ENCODE assay signal across 1 cellular context in the genomic region with DNA sequence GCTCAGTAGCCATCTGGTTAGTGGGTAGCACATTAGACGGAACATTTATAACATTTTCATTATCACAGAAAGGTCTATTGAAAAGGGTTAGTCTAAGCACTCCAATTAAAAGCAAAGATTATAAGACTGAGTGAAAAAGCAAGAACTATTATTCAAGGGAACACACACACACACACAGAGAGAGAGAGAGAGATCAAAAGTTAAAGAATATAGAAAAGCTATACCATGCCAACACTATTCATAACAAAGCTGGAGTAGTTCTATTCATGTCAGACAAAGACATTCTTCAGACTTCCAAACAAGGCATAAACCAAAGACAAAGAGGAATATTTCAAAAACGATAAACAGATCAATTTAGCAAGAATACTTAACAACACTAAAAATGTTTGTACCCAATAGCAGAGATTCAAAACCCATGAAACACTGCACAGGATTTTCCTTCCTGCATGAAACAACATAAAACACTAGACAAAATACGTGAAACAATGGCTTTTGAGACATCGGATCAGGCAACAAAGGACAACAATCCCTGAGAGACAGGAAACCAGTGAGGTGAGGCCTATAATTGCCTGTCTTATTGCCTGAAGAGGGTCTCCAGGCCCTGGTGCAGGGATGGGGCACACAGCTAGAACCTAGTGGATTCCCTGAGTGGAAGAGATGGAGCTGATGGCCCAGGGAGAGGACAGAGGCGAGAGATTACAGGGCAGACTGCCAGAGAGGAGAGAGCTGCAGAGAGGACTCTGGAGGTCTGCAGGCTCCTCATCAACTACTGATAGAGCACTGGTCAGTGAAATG.
TF ChIP-seq lines count a peak whose summit lies in the region.

No MANE protein-coding gene starts in this region.

TF ChIP-seq in H1, 55 proteins besides CTCF, POLR2A, EP300 and RAD21:
- TF ChIP-seq, protein P1, sequence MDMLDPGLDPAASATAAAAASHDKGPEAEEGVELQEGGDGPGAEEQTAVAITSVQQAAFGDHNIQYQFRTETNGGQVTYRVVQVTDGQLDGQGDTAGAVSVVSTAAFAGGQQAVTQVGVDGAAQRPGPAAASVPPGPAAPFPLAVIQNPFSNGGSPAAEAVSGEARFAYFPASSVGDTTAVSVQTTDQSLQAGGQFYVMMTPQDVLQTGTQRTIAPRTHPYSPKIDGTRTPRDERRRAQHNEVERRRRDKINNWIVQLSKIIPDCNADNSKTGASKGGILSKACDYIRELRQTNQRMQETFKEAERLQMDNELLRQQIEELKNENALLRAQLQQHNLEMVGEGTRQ (IDR thresholded peaks at IDR 0.05; ENCODE audit: low read length) = no peak
- TF ChIP-seq POLR2AphosphoS5 (IDR thresholded peaks at IDR 0.05; ENCODE audit: low read depth, low read length) (no peak), JUND (IDR thresholded peaks at IDR 0.05; ENCODE audit: low read length) (no peak), NRF1 (IDR thresholded peaks at IDR 0.05; ENCODE audit: low read depth, low read length) (no peak), GTF2F1 (IDR thresholded peaks at IDR 0.05; ENCODE audit: borderline replicate concordance, low read depth, low read length) (no peak), GABPA (IDR thresholded peaks at IDR 0.05; ENCODE audit: borderline replicate concordance, insufficient read depth, low read length) (no peak), SP2 (IDR thresholded peaks at IDR 0.05; ENCODE audit: low read length) (no peak), JUN (IDR thresholded peaks at IDR 0.05; ENCODE audit: low read depth, low read length) (no peak), ASH2L (IDR thresholded peaks at IDR 0.05; ENCODE audit: low read length) (no peak), KDM5A (IDR thresholded peaks at IDR 0.05; ENCODE audit: low read length) (no peak), CHD2 (IDR thresholded peaks at IDR 0.05; ENCODE audit: low read length) (no peak), SUZ12 (IDR thresholded peaks at IDR 0.05; ENCODE audit: low read length) (no peak), TAF7 (optimal IDR thresholded peaks at IDR 0.05; ENCODE audit: borderline replicate concordance, low read depth, low read length) (no peak), SP1 (IDR thresholded peaks at IDR 0.05; ENCODE audit: low read depth, low read length) (no peak), SIX5 (IDR thresholded peaks at IDR 0.05; ENCODE audit: low read depth, low read length) (no peak), CBX8 (IDR thresholded peaks at IDR 0.05; ENCODE audit: borderline replicate concordance, low read depth, low read length) (no peak), RBBP5 (IDR thresholded peaks at IDR 0.05; ENCODE audit: borderline replicate concordance, low read depth, low read length) (no peak), SRF (IDR thresholded peaks at IDR 0.05; ENCODE audit: low read depth, low read length) (no peak), HDAC2 (IDR thresholded peaks at IDR 0.05; ENCODE audit: borderline replicate concordance in 1 of 2, low read depth in 2 of 2, low read length in 2 of 2) (no peak)
